Comparison of ENCODE assay signal across 9 cellular contexts in genomic region chr2:39266139-39266805, GRCh38. TPM values are rescaled to one million over a fixed set of nuclear protein-coding genes. Genes with fewer than 3 reads are reported as not detected.
DNase-seq lines count a peak whose midpoint lies in the region; ATAC-seq and TF ChIP-seq lines count a peak whose summit lies in the region.
"Had no signal": no experiment of that assay in that cellular context is flagged by ENCODE, and none has a peak within 500 bp of the region (broad histone marks: within the 10 kb centered on the region; RNA-seq: fewer than 3 reads in every experiment).

No MANE protein-coding gene starts in this region.

- no peaks in the 10 kb centered on the region for H3K79me2 ChIP-seq in OCI-LY7 (ENCODE audit: insufficient read depth, low read depth, low read length)

- POLR2A ChIA-PET in activated CD4-positive, alpha-beta T cell treated with anti-CD3 and anti-CD28 coated beads for 36 hours (lab: Charles Lee): no interaction called here
- POLR2A ChIA-PET in OCI-LY7 (lab: Charles Lee): interaction anchor here (1.2 kb wide), 1 partner anchor 21 kb away, joined by 7 read pairs; no protein-coding TSS in a partner anchor
- POLR2A ChIA-PET in CD4-positive, alpha-beta T cell (lab: Charles Lee): no interaction called here

- H2AFZ ChIP-seq in OCI-LY7 (ENCODE audit: low read length): peak overlapping the region; percentile 81

- no peaks in the 10 kb centered on the region for H3K9me2 ChIP-seq in OCI-LY7 (ENCODE audit: insufficient read depth, low read length)

- no peaks in the 10 kb centered on the region for H3K27me3 ChIP-seq in CD4-positive, alpha-beta T cell (ENCODE audit: control insufficient read depth, insufficient read depth, low read length)
- H3K27me3 ChIP-seq: BE2C had no signal

- H3K9me3 ChIP-seq in OCI-LY7 (ENCODE audit: low read length): no peaks in the 10 kb centered on the region
- no peaks in the 10 kb centered on the region for H3K9me3 ChIP-seq in CD4-positive, alpha-beta T cell (ENCODE audit: control insufficient read depth, low read length)
- H3K9me3 ChIP-seq: BE2C had no signal

- CTCF ChIA-PET in activated CD4-positive, alpha-beta T cell treated with anti-CD3 and anti-CD28 coated beads for 36 hours (lab: Charles Lee): no interaction called here
- CTCF ChIA-PET in OCI-LY7 (lab: Charles Lee; ENCODE audit: unreplicated experiment): interaction anchor here (1.0 kb wide), 1 partner anchor 511 kb away, joined by 3 read pairs; no protein-coding TSS in a partner anchor
- CTCF ChIA-PET in CD4-positive, alpha-beta T cell (lab: Charles Lee): no interaction called here

- H3K36me3 ChIP-seq in OCI-LY7 (ENCODE audit: insufficient read depth, low read length): peaks cover 18% of the 10 kb centered on the region
- H3K36me3 ChIP-seq: BE2C had no signal

- H3K4me3 ChIP-seq in OCI-LY7 (ENCODE audit: low read depth, low read length, poor library complexity, severe bottlenecking): peak overlapping the region; percentile 44

- in situ Hi-C loops in G401 (cut with HindIII; ENCODE audit: low sequenced_read_pairs): no loop called here

- H3K4me1 Mint-ChIP-seq in activated CD4-positive, alpha-beta T cell treated with anti-CD3 and anti-CD28 coated beads for 36 hours: peaks cover 10% of the 10 kb centered on the region
- H3K4me1 Mint-ChIP-seq in natural killer cell: peaks cover 20 to 21% of the 10 kb centered on the region in 2 donors
- peaks cover 9% of the 10 kb centered on the region for H3K4me1 Mint-ChIP-seq in CD4-positive, alpha-beta T cell (ENCODE audit: low read depth)

- H3K27ac ChIP-seq in OCI-LY7 (ENCODE audit: low read depth, low read length, poor library complexity, severe bottlenecking): peak overlapping the region; percentile 77
- H3K27ac ChIP-seq in CD4-positive, alpha-beta T cell (ENCODE audit: low read depth, low read length): no peak overlapping the region

- H4K20me1 ChIP-seq in OCI-LY7 (ENCODE audit: insufficient read depth, low read length): no peaks in the 10 kb centered on the region

- H3K36me3 Mint-ChIP-seq in activated CD4-positive, alpha-beta T cell treated with anti-CD3 and anti-CD28 coated beads for 36 hours (ENCODE audit: low read depth): peaks cover 8% of the 10 kb centered on the region
- no peaks in the 10 kb centered on the region for H3K36me3 Mint-ChIP-seq in natural killer cell
- peaks cover 46% of the 10 kb centered on the region for H3K36me3 Mint-ChIP-seq in CD4-positive, alpha-beta T cell (ENCODE audit: low read depth)

- H3K27me3 Mint-ChIP-seq in activated CD4-positive, alpha-beta T cell treated with anti-CD3 and anti-CD28 coated beads for 36 hours: no peaks in the 10 kb centered on the region
- no peaks in the 10 kb centered on the region for H3K27me3 Mint-ChIP-seq in natural killer cell (ENCODE audit: low read depth in 2 of 2)
- no peaks in the 10 kb centered on the region for H3K27me3 Mint-ChIP-seq in CD4-positive, alpha-beta T cell

- peak; percentile 79 for ATAC-seq in activated CD4-positive, alpha-beta T cell treated with anti-CD3 and anti-CD28 coated beads for 36 hours
- ATAC-seq in HG02840 (IDR thresholded peaks at IDR 0.05; ENCODE audit: low FRiP score, unreplicated experiment): peak; percentile 49
- ATAC-seq in natural killer cell: peak; percentile 37 to 65 (median 60)
- no peak for ATAC-seq in CD4-positive, alpha-beta T cell (ENCODE audit: poor library complexity)

- BruUV-seq in OCI-LY7 (replicated peaks; lab: Mats Ljungman, UMichigan): no TSS peak

- H3K4me2 ChIP-seq in OCI-LY7 (ENCODE audit: low read length): peak overlapping the region; percentile 76

- no peaks in the 10 kb centered on the region for H3K9me3 Mint-ChIP-seq in activated CD4-positive, alpha-beta T cell treated with anti-CD3 and anti-CD28 coated beads for 36 hours (ENCODE audit: low read depth)
- no peaks in the 10 kb centered on the region for H3K9me3 Mint-ChIP-seq in natural killer cell
- H3K9me3 Mint-ChIP-seq in CD4-positive, alpha-beta T cell: no peaks in the 10 kb centered on the region

- intact Hi-C loops in activated CD4-positive, alpha-beta T cell treated with anti-CD3 and anti-CD28 coated beads for 36 hours (cut with DNase I, micrococcal nuclease): no loop called here
- intact Hi-C loops in OCI-LY7 (cut with micrococcal nuclease; ENCODE audit: unreplicated experiment) (no loop called here), natural killer cell (cut with micrococcal nuclease) (no loop called here)
- intact Hi-C loops in CD4-positive, alpha-beta T cell (cut with DNase I, micrococcal nuclease): no loop called here

- no peak overlapping the region for H3K4me3 Mint-ChIP-seq in activated CD4-positive, alpha-beta T cell treated with anti-CD3 and anti-CD28 coated beads for 36 hours
- H3K4me3 Mint-ChIP-seq in natural killer cell: peak overlapping the region; percentile 29
- no peak overlapping the region for H3K4me3 Mint-ChIP-seq in CD4-positive, alpha-beta T cell

- no peak overlapping the region for H3K27ac Mint-ChIP-seq in activated CD4-positive, alpha-beta T cell treated with anti-CD3 and anti-CD28 coated beads for 36 hours
- H3K27ac Mint-ChIP-seq in natural killer cell: peak overlapping the region; percentile 76
- no peak overlapping the region for H3K27ac Mint-ChIP-seq in CD4-positive, alpha-beta T cell

- H3K4me1 ChIP-seq in OCI-LY7 (ENCODE audit: insufficient read depth, low read length, poor library complexity, severe bottlenecking): peaks cover 33% of the 10 kb centered on the region
- H3K4me1 ChIP-seq: BE2C had no signal

- TF ChIP-seq CTCF in OCI-LY7 (conservative IDR thresholded peaks at IDR 0.05; ENCODE audit: low read length): no peak
- TF ChIP-seq CTCF in natural killer cell (IDR thresholded peaks at IDR 0.05): no peak
- no peak for TF ChIP-seq CTCF in CD4-positive, alpha-beta T cell (IDR thresholded peaks at IDR 0.05)

- peak; percentile 15 for DNase-seq in activated CD4-positive, alpha-beta T cell treated with anti-CD3 and anti-CD28 coated beads for 36 hours
- DNase-seq in activated CD4-positive, alpha-beta T cell treated with anti-CD3 and anti-CD28 coated beads for 48 hours: no peak
- peak; percentile 72 for DNase-seq in OCI-LY7 (ENCODE audit: low spot score)
- no peak for DNase-seq in natural killer cell
- DNase-seq in amygdala (lab: John Stamatoyannopoulos, UW): no peak
- no peak for DNase-seq in G401 (ENCODE audit: low spot score)
- no peak for DNase-seq in CD4-positive, alpha-beta T cell
- DNase-seq: BE2C had no signal

RNA-seq across cellular contexts. Expression of gene CDKL4, which starts 22.5 kb away (rescaled TPM):
- total RNA-seq in activated CD4-positive, alpha-beta T cell treated with anti-CD3 and anti-CD28 coated beads for 36 hours: under 1 TPM in 1 of 2 experiments, not detected in 1; 0.16 TPM
- not detected in 2 replicates for total RNA-seq in OCI-LY7 (2014; rRNA removed; shearing (Covaris generic))
- total RNA-seq in OCI-LY7 (2022) (not detected in 2 replicates), natural killer cell (not detected)
- total RNA-seq in G401 (2014; rRNA removed; shearing (Covaris generic)): 1.6 TPM in 1 of 2 replicates, not detected in the other
- total RNA-seq in CD4-positive, alpha-beta T cell: under 1 TPM in 1 of 2 experiments, not detected in 1; 0.75 TPM

Comparison
In these comparisons a context has a peak if more than half of its experiments do, and no peak if none do; other contexts are left out.
1. DNase-seq: peak in activated CD4-positive, alpha-beta T cell treated with anti-CD3 and anti-CD28 coated beads for 36 hours (single experiment) and OCI-LY7 (single experiment); none in activated CD4-positive, alpha-beta T cell treated with anti-CD3 and anti-CD28 coated beads for 48 hours (single experiment), natural killer cell (single experiment), amygdala (0 of 56), G401 (single experiment) and CD4-positive, alpha-beta T cell (0 of 10).
2. H3K27ac Mint-ChIP-seq: peak in natural killer cell (2 of 2); none in activated CD4-positive, alpha-beta T cell treated with anti-CD3 and anti-CD28 coated beads for 36 hours (single experiment) and CD4-positive, alpha-beta T cell (single experiment).